In the genomic region with DNA sequence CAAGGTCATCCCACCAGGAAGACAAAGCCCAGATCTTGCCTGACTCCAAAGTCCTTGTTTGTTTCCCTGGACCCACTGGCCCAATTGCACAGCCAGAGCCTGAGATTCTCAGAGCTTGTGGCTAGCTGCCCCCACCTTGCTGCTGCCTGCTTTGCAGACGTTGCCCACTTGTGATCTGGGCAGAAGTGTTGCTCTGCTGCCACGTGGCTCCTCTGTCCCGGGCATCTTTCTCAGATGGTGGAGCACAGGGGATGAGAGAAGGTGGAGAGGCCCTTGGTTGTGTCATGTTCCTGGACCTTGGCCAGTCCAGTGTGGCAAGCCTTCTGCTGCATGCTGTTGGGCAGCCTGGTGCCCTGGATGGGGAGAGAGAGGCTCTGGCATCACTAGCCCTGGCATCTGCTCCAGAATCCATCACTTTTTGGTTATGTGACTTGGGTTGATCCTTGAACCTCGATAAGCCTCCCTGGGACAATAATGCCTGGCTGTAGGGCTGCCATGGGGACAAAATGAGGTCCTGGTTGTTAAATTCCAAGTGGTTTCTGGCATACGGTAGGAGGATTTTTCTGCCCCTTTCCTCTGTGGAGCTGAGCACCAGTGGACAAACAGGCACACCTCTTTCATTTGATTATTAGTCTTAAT, we compare ENCODE assay signal across 1 cellular context.
TF ChIP-seq lines count a peak whose summit lies in the region.

No MANE protein-coding gene starts in this region.

TF ChIP-seq in HepG2, 621 proteins besides CTCF, POLR2A, EP300 and RAD21 (continued from another document and continues in another):
- TF ChIP-seq RFXAP (CRISPR knock-in tag; IDR thresholded peaks at IDR 0.05; ENCODE audit: borderline replicate concordance) (no peak), ASH2L (IDR thresholded peaks at IDR 0.05; ENCODE audit: insufficient read length, low read depth, low read length) (no peak), CC2D1A (CRISPR knock-in tag; IDR thresholded peaks at IDR 0.05) (no peak), ZBTB42 (CRISPR knock-in tag; IDR thresholded peaks at IDR 0.05) (no peak), ZNF432 (CRISPR knock-in tag; IDR thresholded peaks at IDR 0.05; ENCODE audit: borderline replicate concordance) (no peak), MED1 (CRISPR knock-in tag; IDR thresholded peaks at IDR 0.05) (peak; percentile 81), ZNF136 (CRISPR knock-in tag; IDR thresholded peaks at IDR 0.05; ENCODE audit: low read depth) (no peak), NRL (CRISPR knock-in tag; IDR thresholded peaks at IDR 0.05; ENCODE audit: borderline replicate concordance) (peak; percentile 40; the same call in 1 of the 2 replicates), MZF1 (CRISPR knock-in tag; IDR thresholded peaks at IDR 0.05; ENCODE audit: borderline replicate concordance) (no peak), ZNF160 (CRISPR knock-in tag; IDR thresholded peaks at IDR 0.05) (no peak), ZBTB21 (CRISPR knock-in tag; IDR thresholded peaks at IDR 0.05) (no peak), TP53 (CRISPR knock-in tag; conservative IDR thresholded peaks at IDR 0.05) (no peak), HOXD1 (CRISPR knock-in tag; IDR thresholded peaks at IDR 0.05) (no peak), PTBP1 (IDR thresholded peaks at IDR 0.05; ENCODE audit: low read depth, low read length, poor library complexity, severe bottlenecking) (peak; percentile 43), NR2F2 (IDR thresholded peaks at IDR 0.05; ENCODE audit: borderline replicate concordance, low read depth) (no peak), CENPX (CRISPR knock-in tag; IDR thresholded peaks at IDR 0.05) (no peak), ZNF484 (CRISPR knock-in tag; IDR thresholded peaks at IDR 0.05; ENCODE audit: borderline replicate concordance, low read depth) (no peak), ELF4 (CRISPR knock-in tag; IDR thresholded peaks at IDR 0.05; ENCODE audit: borderline replicate concordance) (no peak; the same call in 1 of the 2 replicates), IRX3 (CRISPR knock-in tag; IDR thresholded peaks at IDR 0.05; ENCODE audit: borderline replicate concordance, low read depth) (no peak), ZFP36L2 (CRISPR knock-in tag; IDR thresholded peaks at IDR 0.05) (no peak), NCOA1 (CRISPR knock-in tag; IDR thresholded peaks at IDR 0.05) (no peak), ZBTB8A (CRISPR knock-in tag; IDR thresholded peaks at IDR 0.05; ENCODE audit: borderline replicate concordance, low read depth) (no peak), GABPA (IDR thresholded peaks at IDR 0.05; ENCODE audit: low read depth, low read length) (no peak), GABPA (CRISPR knock-in tag; IDR thresholded peaks at IDR 0.05; ENCODE audit: low read depth) (no peak), MEIS2 (CRISPR knock-in tag; IDR thresholded peaks at IDR 0.05) (no peak), ZBTB1 (CRISPR knock-in tag; IDR thresholded peaks at IDR 0.05; ENCODE audit: borderline replicate concordance) (no peak), MTA3 (CRISPR knock-in tag; IDR thresholded peaks at IDR 0.05) (no peak), ZNF510 (CRISPR knock-in tag; IDR thresholded peaks at IDR 0.05; ENCODE audit: low read depth) (0 out of 2 replicates have a peak, but pooled peaks have one; percentile 30), ZNF350 (CRISPR knock-in tag; IDR thresholded peaks at IDR 0.05; ENCODE audit: borderline replicate concordance, low read depth) (no peak)
- TF ChIP-seq, protein P1, sequence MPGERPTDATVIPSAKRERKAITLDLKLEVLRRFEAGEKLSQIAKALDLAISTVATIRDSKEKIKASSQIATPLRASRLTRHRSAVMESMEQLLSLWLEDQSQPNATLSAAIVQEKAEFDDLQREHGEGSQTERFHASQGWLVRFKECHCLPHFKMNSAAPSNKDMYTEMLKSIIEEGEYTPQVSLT (CRISPR knock-in tag; IDR thresholded peaks at IDR 0.05; ENCODE audit: borderline replicate concordance, low read depth): no peak
- TF ChIP-seq, protein P2, sequence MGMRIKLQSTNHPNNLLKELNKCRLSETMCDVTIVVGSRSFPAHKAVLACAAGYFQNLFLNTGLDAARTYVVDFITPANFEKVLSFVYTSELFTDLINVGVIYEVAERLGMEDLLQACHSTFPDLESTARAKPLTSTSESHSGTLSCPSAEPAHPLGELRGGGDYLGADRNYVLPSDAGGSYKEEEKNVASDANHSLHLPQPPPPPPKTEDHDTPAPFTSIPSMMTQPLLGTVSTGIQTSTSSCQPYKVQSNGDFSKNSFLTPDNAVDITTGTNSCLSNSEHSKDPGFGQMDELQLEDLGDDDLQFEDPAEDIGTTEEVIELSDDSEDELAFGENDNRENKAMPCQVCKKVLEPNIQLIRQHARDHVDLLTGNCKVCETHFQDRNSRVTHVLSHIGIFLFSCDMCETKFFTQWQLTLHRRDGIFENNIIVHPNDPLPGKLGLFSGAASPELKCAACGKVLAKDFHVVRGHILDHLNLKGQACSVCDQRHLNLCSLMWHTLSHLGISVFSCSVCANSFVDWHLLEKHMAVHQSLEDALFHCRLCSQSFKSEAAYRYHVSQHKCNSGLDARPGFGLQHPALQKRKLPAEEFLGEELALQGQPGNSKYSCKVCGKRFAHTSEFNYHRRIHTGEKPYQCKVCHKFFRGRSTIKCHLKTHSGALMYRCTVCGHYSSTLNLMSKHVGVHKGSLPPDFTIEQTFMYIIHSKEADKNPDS (CRISPR knock-in tag; IDR thresholded peaks at IDR 0.05): no peak
- TF ChIP-seq, protein P3, sequence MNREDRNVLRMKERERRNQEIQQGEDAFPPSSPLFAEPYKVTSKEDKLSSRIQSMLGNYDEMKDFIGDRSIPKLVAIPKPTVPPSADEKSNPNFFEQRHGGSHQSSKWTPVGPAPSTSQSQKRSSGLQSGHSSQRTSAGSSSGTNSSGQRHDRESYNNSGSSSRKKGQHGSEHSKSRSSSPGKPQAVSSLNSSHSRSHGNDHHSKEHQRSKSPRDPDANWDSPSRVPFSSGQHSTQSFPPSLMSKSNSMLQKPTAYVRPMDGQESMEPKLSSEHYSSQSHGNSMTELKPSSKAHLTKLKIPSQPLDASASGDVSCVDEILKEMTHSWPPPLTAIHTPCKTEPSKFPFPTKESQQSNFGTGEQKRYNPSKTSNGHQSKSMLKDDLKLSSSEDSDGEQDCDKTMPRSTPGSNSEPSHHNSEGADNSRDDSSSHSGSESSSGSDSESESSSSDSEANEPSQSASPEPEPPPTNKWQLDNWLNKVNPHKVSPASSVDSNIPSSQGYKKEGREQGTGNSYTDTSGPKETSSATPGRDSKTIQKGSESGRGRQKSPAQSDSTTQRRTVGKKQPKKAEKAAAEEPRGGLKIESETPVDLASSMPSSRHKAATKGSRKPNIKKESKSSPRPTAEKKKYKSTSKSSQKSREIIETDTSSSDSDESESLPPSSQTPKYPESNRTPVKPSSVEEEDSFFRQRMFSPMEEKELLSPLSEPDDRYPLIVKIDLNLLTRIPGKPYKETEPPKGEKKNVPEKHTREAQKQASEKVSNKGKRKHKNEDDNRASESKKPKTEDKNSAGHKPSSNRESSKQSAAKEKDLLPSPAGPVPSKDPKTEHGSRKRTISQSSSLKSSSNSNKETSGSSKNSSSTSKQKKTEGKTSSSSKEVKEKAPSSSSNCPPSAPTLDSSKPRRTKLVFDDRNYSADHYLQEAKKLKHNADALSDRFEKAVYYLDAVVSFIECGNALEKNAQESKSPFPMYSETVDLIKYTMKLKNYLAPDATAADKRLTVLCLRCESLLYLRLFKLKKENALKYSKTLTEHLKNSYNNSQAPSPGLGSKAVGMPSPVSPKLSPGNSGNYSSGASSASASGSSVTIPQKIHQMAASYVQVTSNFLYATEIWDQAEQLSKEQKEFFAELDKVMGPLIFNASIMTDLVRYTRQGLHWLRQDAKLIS (CRISPR knock-in tag; IDR thresholded peaks at IDR 0.05): no peak
- TF ChIP-seq, protein P4, sequence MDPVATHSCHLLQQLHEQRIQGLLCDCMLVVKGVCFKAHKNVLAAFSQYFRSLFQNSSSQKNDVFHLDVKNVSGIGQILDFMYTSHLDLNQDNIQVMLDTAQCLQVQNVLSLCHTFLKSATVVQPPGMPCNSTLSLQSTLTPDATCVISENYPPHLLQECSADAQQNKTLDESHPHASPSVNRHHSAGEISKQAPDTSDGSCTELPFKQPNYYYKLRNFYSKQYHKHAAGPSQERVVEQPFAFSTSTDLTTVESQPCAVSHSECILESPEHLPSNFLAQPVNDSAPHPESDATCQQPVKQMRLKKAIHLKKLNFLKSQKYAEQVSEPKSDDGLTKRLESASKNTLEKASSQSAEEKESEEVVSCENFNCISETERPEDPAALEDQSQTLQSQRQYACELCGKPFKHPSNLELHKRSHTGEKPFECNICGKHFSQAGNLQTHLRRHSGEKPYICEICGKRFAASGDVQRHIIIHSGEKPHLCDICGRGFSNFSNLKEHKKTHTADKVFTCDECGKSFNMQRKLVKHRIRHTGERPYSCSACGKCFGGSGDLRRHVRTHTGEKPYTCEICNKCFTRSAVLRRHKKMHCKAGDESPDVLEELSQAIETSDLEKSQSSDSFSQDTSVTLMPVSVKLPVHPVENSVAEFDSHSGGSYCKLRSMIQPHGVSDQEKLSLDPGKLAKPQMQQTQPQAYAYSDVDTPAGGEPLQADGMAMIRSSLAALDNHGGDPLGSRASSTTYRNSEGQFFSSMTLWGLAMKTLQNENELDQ (CRISPR knock-in tag; IDR thresholded peaks at IDR 0.05; ENCODE audit: borderline replicate concordance): no peak
- TF ChIP-seq, protein P5, sequence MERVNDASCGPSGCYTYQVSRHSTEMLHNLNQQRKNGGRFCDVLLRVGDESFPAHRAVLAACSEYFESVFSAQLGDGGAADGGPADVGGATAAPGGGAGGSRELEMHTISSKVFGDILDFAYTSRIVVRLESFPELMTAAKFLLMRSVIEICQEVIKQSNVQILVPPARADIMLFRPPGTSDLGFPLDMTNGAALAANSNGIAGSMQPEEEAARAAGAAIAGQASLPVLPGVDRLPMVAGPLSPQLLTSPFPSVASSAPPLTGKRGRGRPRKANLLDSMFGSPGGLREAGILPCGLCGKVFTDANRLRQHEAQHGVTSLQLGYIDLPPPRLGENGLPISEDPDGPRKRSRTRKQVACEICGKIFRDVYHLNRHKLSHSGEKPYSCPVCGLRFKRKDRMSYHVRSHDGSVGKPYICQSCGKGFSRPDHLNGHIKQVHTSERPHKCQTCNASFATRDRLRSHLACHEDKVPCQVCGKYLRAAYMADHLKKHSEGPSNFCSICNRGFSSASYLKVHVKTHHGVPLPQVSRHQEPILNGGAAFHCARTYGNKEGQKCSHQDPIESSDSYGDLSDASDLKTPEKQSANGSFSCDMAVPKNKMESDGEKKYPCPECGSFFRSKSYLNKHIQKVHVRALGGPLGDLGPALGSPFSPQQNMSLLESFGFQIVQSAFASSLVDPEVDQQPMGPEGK (CRISPR knock-in tag; IDR thresholded peaks at IDR 0.05): peak; percentile 74
- TF ChIP-seq, protein P6, sequence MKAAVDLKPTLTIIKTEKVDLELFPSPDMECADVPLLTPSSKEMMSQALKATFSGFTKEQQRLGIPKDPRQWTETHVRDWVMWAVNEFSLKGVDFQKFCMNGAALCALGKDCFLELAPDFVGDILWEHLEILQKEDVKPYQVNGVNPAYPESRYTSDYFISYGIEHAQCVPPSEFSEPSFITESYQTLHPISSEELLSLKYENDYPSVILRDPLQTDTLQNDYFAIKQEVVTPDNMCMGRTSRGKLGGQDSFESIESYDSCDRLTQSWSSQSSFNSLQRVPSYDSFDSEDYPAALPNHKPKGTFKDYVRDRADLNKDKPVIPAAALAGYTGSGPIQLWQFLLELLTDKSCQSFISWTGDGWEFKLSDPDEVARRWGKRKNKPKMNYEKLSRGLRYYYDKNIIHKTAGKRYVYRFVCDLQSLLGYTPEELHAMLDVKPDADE (CRISPR knock-in tag; IDR thresholded peaks at IDR 0.05): no peak
- TF ChIP-seq, protein P7, sequence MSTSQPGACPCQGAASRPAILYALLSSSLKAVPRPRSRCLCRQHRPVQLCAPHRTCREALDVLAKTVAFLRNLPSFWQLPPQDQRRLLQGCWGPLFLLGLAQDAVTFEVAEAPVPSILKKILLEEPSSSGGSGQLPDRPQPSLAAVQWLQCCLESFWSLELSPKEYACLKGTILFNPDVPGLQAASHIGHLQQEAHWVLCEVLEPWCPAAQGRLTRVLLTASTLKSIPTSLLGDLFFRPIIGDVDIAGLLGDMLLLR (CRISPR knock-in tag; IDR thresholded peaks at IDR 0.05): no peak
- TF ChIP-seq, protein P8, sequence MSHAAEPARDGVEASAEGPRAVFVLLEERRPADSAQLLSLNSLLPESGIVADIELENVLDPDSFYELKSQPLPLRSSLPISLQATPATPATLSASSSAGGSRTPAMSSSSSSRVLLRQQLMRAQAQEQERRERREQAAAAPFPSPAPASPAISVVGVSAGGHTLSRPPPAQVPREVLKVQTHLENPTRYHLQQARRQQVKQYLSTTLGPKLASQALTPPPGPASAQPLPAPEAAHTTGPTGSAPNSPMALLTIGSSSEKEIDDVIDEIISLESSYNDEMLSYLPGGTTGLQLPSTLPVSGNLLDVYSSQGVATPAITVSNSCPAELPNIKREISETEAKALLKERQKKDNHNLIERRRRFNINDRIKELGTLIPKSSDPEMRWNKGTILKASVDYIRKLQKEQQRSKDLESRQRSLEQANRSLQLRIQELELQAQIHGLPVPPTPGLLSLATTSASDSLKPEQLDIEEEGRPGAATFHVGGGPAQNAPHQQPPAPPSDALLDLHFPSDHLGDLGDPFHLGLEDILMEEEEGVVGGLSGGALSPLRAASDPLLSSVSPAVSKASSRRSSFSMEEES (CRISPR knock-in tag; IDR thresholded peaks at IDR 0.05): no peak
- TF ChIP-seq, protein P9, sequence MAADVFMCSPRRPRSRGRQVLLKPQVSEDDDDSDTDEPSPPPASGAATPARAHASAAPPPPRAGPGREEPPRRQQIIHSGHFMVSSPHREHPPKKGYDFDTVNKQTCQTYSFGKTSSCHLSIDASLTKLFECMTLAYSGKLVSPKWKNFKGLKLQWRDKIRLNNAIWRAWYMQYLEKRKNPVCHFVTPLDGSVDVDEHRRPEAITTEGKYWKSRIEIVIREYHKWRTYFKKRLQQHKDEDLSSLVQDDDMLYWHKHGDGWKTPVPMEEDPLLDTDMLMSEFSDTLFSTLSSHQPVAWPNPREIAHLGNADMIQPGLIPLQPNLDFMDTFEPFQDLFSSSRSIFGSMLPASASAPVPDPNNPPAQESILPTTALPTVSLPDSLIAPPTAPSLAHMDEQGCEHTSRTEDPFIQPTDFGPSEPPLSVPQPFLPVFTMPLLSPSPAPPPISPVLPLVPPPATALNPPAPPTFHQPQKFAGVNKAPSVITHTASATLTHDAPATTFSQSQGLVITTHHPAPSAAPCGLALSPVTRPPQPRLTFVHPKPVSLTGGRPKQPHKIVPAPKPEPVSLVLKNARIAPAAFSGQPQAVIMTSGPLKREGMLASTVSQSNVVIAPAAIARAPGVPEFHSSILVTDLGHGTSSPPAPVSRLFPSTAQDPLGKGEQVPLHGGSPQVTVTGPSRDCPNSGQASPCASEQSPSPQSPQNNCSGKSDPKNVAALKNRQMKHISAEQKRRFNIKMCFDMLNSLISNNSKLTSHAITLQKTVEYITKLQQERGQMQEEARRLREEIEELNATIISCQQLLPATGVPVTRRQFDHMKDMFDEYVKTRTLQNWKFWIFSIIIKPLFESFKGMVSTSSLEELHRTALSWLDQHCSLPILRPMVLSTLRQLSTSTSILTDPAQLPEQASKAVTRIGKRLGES (CRISPR knock-in tag; IDR thresholded peaks at IDR 0.05; ENCODE audit: borderline replicate concordance): no peak
- TF ChIP-seq, protein P10, sequence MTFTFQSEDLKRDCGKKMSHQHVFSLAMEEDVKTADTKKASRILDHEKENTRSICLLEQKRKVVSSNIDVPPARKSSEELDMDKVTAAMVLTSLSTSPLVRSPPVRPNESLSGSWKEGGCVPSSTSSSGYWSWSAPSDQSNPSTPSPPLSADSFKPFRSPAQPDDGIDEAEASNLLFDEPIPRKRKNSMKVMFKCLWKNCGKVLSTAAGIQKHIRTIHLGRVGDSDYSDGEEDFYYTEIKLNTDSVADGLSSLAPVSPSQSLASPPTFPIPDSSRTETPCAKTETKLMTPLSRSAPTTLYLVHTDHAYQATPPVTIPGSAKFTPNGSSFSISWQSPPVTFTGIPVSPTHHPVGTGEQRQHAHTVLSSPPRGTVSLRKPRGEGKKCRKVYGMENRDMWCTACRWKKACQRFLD (CRISPR knock-in tag; IDR thresholded peaks at IDR 0.05; ENCODE audit: borderline replicate concordance): no peak
